15 cellular contexts compared by ENCODE assay signal in genomic region chr6:46453221-46453620, GRCh38. TPM values are rescaled to one million over a fixed set of nuclear protein-coding genes. Genes with fewer than 3 reads are reported as not detected.
DNase-seq lines count a peak whose midpoint lies in the region; ATAC-seq and TF ChIP-seq lines count a peak whose summit lies in the region.
"Had no signal": no experiment of that assay in that cellular context is flagged by ENCODE, and none has a peak within 500 bp of the region (broad histone marks: within the 10 kb centered on the region; RNA-seq: fewer than 3 reads in every experiment).

No MANE protein-coding gene starts in this region.

- H3K4me3 ChIP-seq in left ventricle myocardium inferior (no peak overlapping the region), heart right ventricle (no peak overlapping the region), astrocyte of the cerebellum (ENCODE audit: low read depth, low read length) (no peak overlapping the region), H7 (ENCODE audit: insufficient read depth, low read depth, low read length) (no peak overlapping the region)
- H3K4me3 ChIP-seq: adrenal gland had no signal

- peaks cover 66% of the 10 kb centered on the region for H3K4me1 ChIP-seq in left ventricle myocardium inferior
- H3K4me1 ChIP-seq in heart right ventricle: peaks cover 4 to 65% (median 38%) of the 10 kb centered on the region in 9 donors
- H3K4me1 ChIP-seq: adrenal gland had no signal

- peak overlapping the region; percentile 67 for H3K27ac ChIP-seq in left ventricle myocardium inferior (replicated peaks)
- peak overlapping the region in 5 of 10 donors; percentile 9 to 66 (median 50) for H3K27ac ChIP-seq in heart right ventricle
- H3K27ac ChIP-seq: adrenal gland had no signal

- ATAC-seq in heart right ventricle: no peak
- ATAC-seq in activated T-helper 17 cell treated with anti-CD3 and anti-CD28 coated beads, Interleukin-2, amount 50 U/mL, for 72 hours (replicated peaks): no peak

- H3K27me3 ChIP-seq in left ventricle myocardium inferior (ENCODE audit: low read depth) (no peaks in the 10 kb centered on the region), heart right ventricle (no peaks in the 10 kb centered on the region), H7 (ENCODE audit: control insufficient read depth, insufficient read depth, low read length) (no peaks in the 10 kb centered on the region)
- H3K27me3 ChIP-seq: adrenal gland had no signal

- peaks cover 15% of the 10 kb centered on the region for H3K27me3 Mint-ChIP-seq in activated T-helper 17 cell treated with anti-CD3 and anti-CD28 coated beads, Interleukin-2, amount 50 U/mL, for 72 hours

- no peak overlapping the region for H3K4me3 Mint-ChIP-seq in activated T-helper 17 cell treated with anti-CD3 and anti-CD28 coated beads, Interleukin-2, amount 50 U/mL, for 72 hours

- no peaks in the 10 kb centered on the region for H3K9me3 Mint-ChIP-seq in activated T-helper 17 cell treated with anti-CD3 and anti-CD28 coated beads, Interleukin-2, amount 50 U/mL, for 72 hours

- no peak overlapping the region for H3K27ac Mint-ChIP-seq in activated T-helper 17 cell treated with anti-CD3 and anti-CD28 coated beads, Interleukin-2, amount 50 U/mL, for 72 hours

- 38 to 40% methylated on average over 4 of the region's 4 CpGs for WGBS in heart right ventricle, 2 donors

- no peak for DNase-seq in left ventricle myocardium inferior
- DNase-seq in heart right ventricle: no peak
- peak; percentile 81 for DNase-seq in astrocyte of the cerebellum (ENCODE audit: low read depth)
- peak; percentile 49 for DNase-seq in hepatic stellate cell (ENCODE audit: low spot score)
- DNase-seq in NCI-H748 (lab: John Stamatoyannopoulos, UW; ENCODE audit: unreplicated experiment): no peak
- no peak for DNase-seq in H7
- DNase-seq in activated CD4-positive, alpha-beta T cell treated with anti-CD3 and anti-CD28 coated beads, Interleukin-2, amount 50 U/mL, for 48 hours: no peak
- DNase-seq: activated T-cell treated with anti-CD3 and anti-CD28 coated beads, Interleukin-2, amount 50 U/mL, for 1 hour; adrenal gland; AML-193; nucleus accumbens; stimulated activated CD4-positive, alpha-beta T cell treated with anti-CD3 and anti-CD28 coated beads, Interleukin-15, amount 100 ng/mL, for 24 hours; trophoblast cell had no signal

- H3K36me3 Mint-ChIP-seq in activated T-helper 17 cell treated with anti-CD3 and anti-CD28 coated beads, Interleukin-2, amount 50 U/mL, for 72 hours (ENCODE audit: low read depth): no peaks in the 10 kb centered on the region

- H3K36me3 ChIP-seq in left ventricle myocardium inferior (no peaks in the 10 kb centered on the region), heart right ventricle (peaks cover 0 to 14% (median 0%) of the 10 kb centered on the region in 9 donors), H7 (replicated peaks; ENCODE audit: control insufficient read depth, insufficient read depth, low read length) (no peaks in the 10 kb centered on the region)
- H3K36me3 ChIP-seq: adrenal gland had no signal

- no peaks in the 10 kb centered on the region for H3K4me1 Mint-ChIP-seq in activated T-helper 17 cell treated with anti-CD3 and anti-CD28 coated beads, Interleukin-2, amount 50 U/mL, for 72 hours

- H3K9me3 ChIP-seq in left ventricle myocardium inferior (replicated peaks) (peaks cover 27% of the 10 kb centered on the region), heart right ventricle (peaks cover 0 to 24% (median 7%) of the 10 kb centered on the region in 11 donors)
- H3K9me3 ChIP-seq: adrenal gland had no signal

- intact Hi-C loops in left ventricle myocardium inferior (cut with micrococcal nuclease): no loop called here
- intact Hi-C loops in heart right ventricle (cut with DNase I): no loop called here

- in situ Hi-C loops in astrocyte of the cerebellum (cut with HindIII; ENCODE audit: low sequenced_read_pairs): no loop called here

- TF ChIP-seq CTCF in left ventricle myocardium inferior (IDR thresholded peaks at IDR 0.05; ENCODE audit: borderline replicate concordance) (no peak), heart right ventricle (IDR thresholded peaks at IDR 0.05) (no peak), astrocyte of the cerebellum (IDR thresholded peaks at IDR 0.05; ENCODE audit: low read depth, low read length, missing control alignments) (no peak)

RNA-seq across cellular contexts. Expression of gene RCAN2, which starts 38.0 kb away (rescaled TPM):
- 312 TPM for total RNA-seq in left ventricle myocardium inferior
- 100 to 1,000 TPM; 291 to 352 (median 299) TPM for total RNA-seq in heart right ventricle
- polyA plus RNA-seq in heart right ventricle: 10 to 100 TPM; 51.0 to 85.4 TPM
- total RNA-seq in activated T-helper 17 cell treated with anti-CD3 and anti-CD28 coated beads, Interleukin-2, amount 50 U/mL, for 72 hours: 10 to 100 TPM in 1 of 2 donors, under 1 TPM in 1; 0.95 to 10.6 TPM
- 1.5 and 2.8 TPM in 2 replicates for total RNA-seq in H7 (2014; rRNA removed; shearing (Covaris generic))
- total RNA-seq: lung microvascular endothelial cell had no signal

Comparison
In these comparisons a context has a peak if more than half of its experiments do, and no peak if none do; other contexts are left out.
1. DNase-seq: peak in astrocyte of the cerebellum (single experiment) and hepatic stellate cell (single experiment); none in left ventricle myocardium inferior (single experiment), heart right ventricle (0 of 2), NCI-H748 (single experiment), H7 (single experiment) and activated CD4-positive, alpha-beta T cell treated with anti-CD3 and anti-CD28 coated beads, Interleukin-2, amount 50 U/mL, for 48 hours (0 of 2).
2. RNA of gene RCAN2, which starts 38.0 kb away (total RNA-seq): 312 TPM in left ventricle myocardium inferior (single experiment) and 291 to 352 TPM in heart right ventricle; 0.95 to 10.6 TPM in activated T-helper 17 cell treated with anti-CD3 and anti-CD28 coated beads, Interleukin-2, amount 50 U/mL, for 72 hours and 1.5 to 2.8 TPM in H7; every median in the first group is over 10 times any median in the second.